ENCODE assay signal across 1 cellular context in genomic region chr5:140107312-140108092, GRCh38.
TF ChIP-seq lines count a peak whose summit lies in the region.

No MANE protein-coding gene starts in this region.

TF ChIP-seq in GM12878, 131 proteins besides CTCF, POLR2A, EP300 and RAD21 (continued from another document and continues in another):
- TF ChIP-seq ZBTB4 (CRISPR knock-in tag; IDR thresholded peaks at IDR 0.05) (no peak), BMI1 (IDR thresholded peaks at IDR 0.05; ENCODE audit: borderline replicate concordance) (no peak), ZNF384 (IDR thresholded peaks at IDR 0.05; ENCODE audit: borderline replicate concordance, low read depth, low read length) (no peak), CEBPZ (IDR thresholded peaks at IDR 0.05; ENCODE audit: low read depth, low read length) (no peak), ELK1 (IDR thresholded peaks at IDR 0.05; ENCODE audit: low read depth, low read length) (peak; percentile 18; the same call in 1 of the 2 replicates), TCF3 (IDR thresholded peaks at IDR 0.05; ENCODE audit: borderline replicate concordance, insufficient read depth, low read depth, low read length) (0 out of 2 replicates have a peak, but pooled peaks have one; percentile 8), JUNB (IDR thresholded peaks at IDR 0.05) (no peak), USF2 (IDR thresholded peaks at IDR 0.05; ENCODE audit: borderline replicate concordance, low read depth, low read length) (no peak), ZBTB33 (IDR thresholded peaks at IDR 0.05) (no peak), CREM (IDR thresholded peaks at IDR 0.05; ENCODE audit: low read depth) (peak; percentile 68), KAT2A (conservative IDR thresholded peaks at IDR 0.05; ENCODE audit: control insufficient read depth, low read depth, low read length) (no peak), E2F4 (IDR thresholded peaks at IDR 0.05; ENCODE audit: low read depth, low read length) (no peak), IRF4 (IDR thresholded peaks at IDR 0.05; ENCODE audit: low read depth, low read length) (no peak), E2F8 (IDR thresholded peaks at IDR 0.05; ENCODE audit: low read depth, partially characterized antibody) (no peak), RB1 (IDR thresholded peaks at IDR 0.05; ENCODE audit: borderline replicate concordance) (peak; percentile 95), CEBPB (IDR thresholded peaks at IDR 0.05; ENCODE audit: borderline replicate concordance in 1 of 2, low read depth in 2 of 2, low read length in 2 of 2) (no peak), HSF1 (IDR thresholded peaks at IDR 0.05; ENCODE audit: low read depth, low read length) (no peak), MAX (IDR thresholded peaks at IDR 0.05; ENCODE audit: low read depth, low read length) (peak; percentile 78), RFX5 (IDR thresholded peaks at IDR 0.05; ENCODE audit: low read depth, low read length) (no peak), DPF2 (IDR thresholded peaks at IDR 0.05) (peak; percentile 80), ASH2L (IDR thresholded peaks at IDR 0.05; ENCODE audit: borderline replicate concordance, low read depth) (no peak), LARP7 (IDR thresholded peaks at IDR 0.05) (no peak; the same call in 1 of the 2 replicates), ZZZ3 (IDR thresholded peaks at IDR 0.05; ENCODE audit: control insufficient read depth, insufficient read length, low read depth) (no peak), SUPT20H (IDR thresholded peaks at IDR 0.05; ENCODE audit: borderline replicate concordance, control insufficient read depth, low read depth, low read length) (no peak), IKZF1 (conservative IDR thresholded peaks at IDR 0.05) (peak; percentile 74; the same call in 1 of the 2 replicates), SMARCA5 (IDR thresholded peaks at IDR 0.05) (peak; percentile 57), BCL11A (IDR thresholded peaks at IDR 0.05; ENCODE audit: low read depth, low read length) (0 out of 2 replicates have a peak, but pooled peaks have one; percentile 2), NR2C2 (IDR thresholded peaks at IDR 0.05; ENCODE audit: borderline replicate concordance, control insufficient read depth, insufficient read length, low read depth) (no peak), EED (IDR thresholded peaks at IDR 0.05; ENCODE audit: low read depth) (no peak; the same call in 1 of the 2 replicates), ZSCAN29 (IDR thresholded peaks at IDR 0.05) (no peak; the same call in 1 of the 2 replicates), RCOR1 (conservative IDR thresholded peaks at IDR 0.05; ENCODE audit: low read depth, low read length) (peak; percentile 75; the same call in 1 of the 2 replicates), IRF3 (IDR thresholded peaks at IDR 0.05) (0 out of 2 replicates have a peak, but pooled peaks have one; percentile 42), SRF (IDR thresholded peaks at IDR 0.05; ENCODE audit: low read depth in 2 of 2, low read length in 2 of 2) (0 out of 4 replicates have a peak, but pooled peaks of 1 of the 2 experiments have one; percentile 3), BCL3 (IDR thresholded peaks at IDR 0.05; ENCODE audit: borderline replicate concordance, insufficient read depth, low read depth, low read length, poor library complexity, severe bottlenecking) (peak; percentile 24), RAD51 (IDR thresholded peaks at IDR 0.05) (no peak), KLF5 (IDR thresholded peaks at IDR 0.05; ENCODE audit: partially characterized antibody) (peak; percentile 89), MTA3 (IDR thresholded peaks at IDR 0.05; ENCODE audit: borderline replicate concordance, low read length) (no peak)
